8 cellular contexts compared by ENCODE assay signal in genomic region chr2:191638079-191638801, GRCh38. TPM values are rescaled to one million over a fixed set of nuclear protein-coding genes. Genes with fewer than 3 reads are reported as not detected.
DNase-seq lines count a peak whose midpoint lies in the region; ATAC-seq, FAIRE-seq and TF ChIP-seq lines count a peak whose summit lies in the region.

No MANE protein-coding gene starts in this region.

- no peak for TF ChIP-seq POLR2A in esophagus squamous epithelium (IDR thresholded peaks at IDR 0.05)
- no peak for TF ChIP-seq POLR2A in suprapubic skin (IDR thresholded peaks at IDR 0.05)
- TF ChIP-seq POLR2A in esophagus muscularis mucosa (IDR thresholded peaks at IDR 0.05; ENCODE audit: low read depth) = no peak

- peak overlapping the region; percentile 41 to 78 (median 56) for H3K27ac ChIP-seq in esophagus squamous epithelium
- H3K27ac ChIP-seq in suprapubic skin = peak overlapping the region; percentile 36
- H3K27ac ChIP-seq in esophagus muscularis mucosa (replicated peaks in 1 of 4) = no peak overlapping the region
- H3K27ac ChIP-seq in ascending aorta = peak overlapping the region in 1 of 2 donors; percentile 22

- TF ChIP-seq EP300 in suprapubic skin (IDR thresholded peaks at IDR 0.05) (no peak), esophagus muscularis mucosa (IDR thresholded peaks at IDR 0.05) (no peak)

- H3K36me3 ChIP-seq in esophagus squamous epithelium (no peaks in the 10 kb centered on the region), suprapubic skin (no peaks in the 10 kb centered on the region), esophagus muscularis mucosa (no peaks in the 10 kb centered on the region), ascending aorta (no peaks in the 10 kb centered on the region)

- intact Hi-C loops in esophagus squamous epithelium (cut with DNase I) = no loop called here
- intact Hi-C loops in esophagus muscularis mucosa (cut with DNase I) = no loop called here
- intact Hi-C loops in ascending aorta (cut with DNase I) = no loop called here

- H3K27me3 ChIP-seq in esophagus squamous epithelium (no peaks in the 10 kb centered on the region), suprapubic skin (no peaks in the 10 kb centered on the region), esophagus muscularis mucosa (no peaks in the 10 kb centered on the region), ascending aorta (no peaks in the 10 kb centered on the region)

- peaks cover 16 to 24% (median 21%) of the 10 kb centered on the region in 3 donors for H3K4me1 ChIP-seq in esophagus squamous epithelium
- H3K4me1 ChIP-seq in suprapubic skin = peaks cover 23% of the 10 kb centered on the region
- H3K4me1 ChIP-seq in esophagus muscularis mucosa = peaks cover 0 to 7% (median 3%) of the 10 kb centered on the region in 4 donors
- H3K4me1 ChIP-seq in ascending aorta = peaks cover 0 to 12% of the 10 kb centered on the region in 2 donors

- peak; percentile 18 for ATAC-seq in GM21723 (IDR thresholded peaks at IDR 0.05; ENCODE audit: unreplicated experiment)

- H3K9me3 ChIP-seq in esophagus squamous epithelium = no peaks in the 10 kb centered on the region
- H3K9me3 ChIP-seq in suprapubic skin = no peaks in the 10 kb centered on the region
- H3K9me3 ChIP-seq in esophagus muscularis mucosa = no peaks in the 10 kb centered on the region
- H3K9me3 ChIP-seq in ascending aorta = no peaks in the 10 kb centered on the region

- DNase-seq in NOMO-1 treated with dmso at 0.1 percent for 144 hours (lab: John Stamatoyannopoulos, UW; ENCODE audit: unreplicated experiment) (peak; percentile 51), esophagus squamous epithelium (lab: John Stamatoyannopoulos, UW) (no peak), suprapubic skin (ENCODE audit: low spot score in 2 of 2) (no peak), esophagus muscularis mucosa (ENCODE audit: extremely low spot score) (no peak), urothelium cell line (ENCODE audit: low spot score) (no peak), ascending aorta (ENCODE audit: low spot score in 2 of 2) (no peak)

- no peak for TF ChIP-seq CTCF in esophagus squamous epithelium (IDR thresholded peaks at IDR 0.05)
- TF ChIP-seq CTCF in suprapubic skin (IDR thresholded peaks at IDR 0.05) = no peak
- no peak for TF ChIP-seq CTCF in esophagus muscularis mucosa (IDR thresholded peaks at IDR 0.05)
- TF ChIP-seq CTCF in ascending aorta (IDR thresholded peaks at IDR 0.05) = no peak

- H3K4me3 ChIP-seq in GM08714 (ENCODE audit: low read length) (peak overlapping the region; percentile 26; the same call in 1 of the 2 replicates), esophagus squamous epithelium (no peak overlapping the region), suprapubic skin (no peak overlapping the region), esophagus muscularis mucosa (no peak overlapping the region), ascending aorta (no peak overlapping the region)

- FAIRE-seq in urothelium cell line (lab: Jason Lieb, UNC) = no peak

- 25 to 35% methylated on average over 5 to 6 of the region's 6 CpGs for WGBS in esophagus squamous epithelium, 2 donors
- WGBS in suprapubic skin = 38% methylated on average over 6 of the region's 6 CpGs
- WGBS in esophagus muscularis mucosa = 68% methylated on average over 5 of the region's 6 CpGs

RNA-seq across cellular contexts. Expression of gene NABP1, which starts 39.7 kb away (rescaled TPM):
- 10 to 100 TPM; 13.8 to 50.3 (median 23.9) TPM for total RNA-seq in esophagus squamous epithelium
- total RNA-seq in suprapubic skin = 10 to 100 TPM in 3 of 4 donors, 1 to 10 TPM in 1; 6.3 to 33.6 (median 16.1) TPM
- 10 to 100 TPM in 2 of 4 donors, 1 to 10 TPM in 2; 4.2 to 27.8 (median 8.0) TPM for total RNA-seq in esophagus muscularis mucosa
- total RNA-seq in ascending aorta = 38.5 TPM

Comparison
In these comparisons a context has a peak if more than half of its experiments do, and no peak if none do; other contexts are left out.
1. H3K27ac ChIP-seq: peak in esophagus squamous epithelium (4 of 4) and suprapubic skin (single experiment); none in esophagus muscularis mucosa (0 of 4).